Comparison of ENCODE assay signal across 28 cellular contexts in genomic region chr10:102172288-102172687, GRCh38. TPM values are rescaled to one million over a fixed set of nuclear protein-coding genes. Genes with fewer than 3 reads are reported as not detected.
DNase-seq lines count a peak whose midpoint lies in the region; ATAC-seq, FAIRE-seq and TF ChIP-seq lines count a peak whose summit lies in the region.
"Had no signal": no experiment of that assay in that cellular context is flagged by ENCODE, and none has a peak within 500 bp of the region (broad histone marks: within the 10 kb centered on the region; RNA-seq: fewer than 3 reads in every experiment).

No MANE protein-coding gene starts in this region.

- no peak for TF ChIP-seq EP300 in K562 (IDR thresholded peaks at IDR 0.05; ENCODE audit: low read length)

- H3K9me3 Mint-ChIP-seq in activated T-helper 2 cell treated with anti-CD3 and anti-CD28 coated beads, Interferon-gamma antibody, Interleukin-2, Interleukin-4, amounts not matched to agents 10 μg/mL and 5 μg/mL and 100 μg/mL, durations not matched to agents 14 hours and 24 hours and 36 hours = no peaks in the 10 kb centered on the region
- H3K9me3 Mint-ChIP-seq: CD4-positive, alpha-beta memory T cell; CD4-positive, CD25-positive, alpha-beta regulatory T cell; CD8-positive, alpha-beta memory T cell had no signal

- H3K9me2 ChIP-seq in Loucy (replicated peaks; ENCODE audit: low read depth, low read length) = no peaks in the 10 kb centered on the region

- H3K4me3 ChIP-seq in HEK293 (ENCODE audit: low read depth, low read length) = no peak overlapping the region
- no peak overlapping the region for H3K4me3 ChIP-seq in Loucy (ENCODE audit: low read length, poor library complexity, severe bottlenecking)
- no peak overlapping the region for H3K4me3 ChIP-seq in K562
- H3K4me3 ChIP-seq: BLaER1, GM12878 had no signal

- TF ChIP-seq RAD21 in K562 (CRISPR knock-in tag; conservative IDR thresholded peaks at IDR 0.05 in 1 of 2, IDR thresholded peaks at IDR 0.05 in 1 of 2) = no peak

- H3K4me1 ChIP-seq in HEK293 (ENCODE audit: control insufficient read depth, insufficient read depth, low read length) = no peaks in the 10 kb centered on the region
- no peaks in the 10 kb centered on the region for H3K4me1 ChIP-seq in Loucy (ENCODE audit: insufficient read depth, low read length, poor library complexity, severe bottlenecking)
- peaks cover 0 to 6% of the 10 kb centered on the region in 2 experiments; a peak in 2 of 5 replicates for H3K4me1 ChIP-seq in K562 (replicated peaks in 1 of 2; ENCODE audit: control insufficient read depth in 2 of 2, insufficient read depth in 2 of 2, low read length in 2 of 2)
- H3K4me1 ChIP-seq: BE2C had no signal

- H3K9ac ChIP-seq in Loucy (ENCODE audit: low read depth, low read length, poor library complexity, severe bottlenecking) (no peak overlapping the region), K562 (ENCODE audit: insufficient read depth in 1 of 2, low read depth in 2 of 2, low read length in 2 of 2) (no peak overlapping the region)
- H3K9ac ChIP-seq: BLaER1 had no signal

- H3K27ac ChIP-seq in HEK293 (ENCODE audit: extremely low read depth, low read depth, low read length) (no peak overlapping the region), K562 (ENCODE audit: extremely low read depth, low read depth, low read length) (no peak overlapping the region)
- H3K27ac ChIP-seq: BLaER1 had no signal

- no TSS peak for BruUV-seq in K562 (replicated peaks; lab: Mats Ljungman, UMichigan)

- no peaks in the 10 kb centered on the region for H3K27me3 ChIP-seq in Loucy (ENCODE audit: insufficient read depth, low read length, poor library complexity, severe bottlenecking)
- no peaks in the 10 kb centered on the region for H3K27me3 ChIP-seq in K562 (ENCODE audit: control insufficient read depth in 2 of 2, insufficient read depth in 2 of 2, low read length in 2 of 2)
- H3K27me3 ChIP-seq: BE2C, BLaER1 had no signal

- H4K20me1 ChIP-seq in Loucy (ENCODE audit: insufficient read depth, low read length, poor library complexity, severe bottlenecking) = no peaks in the 10 kb centered on the region
- no peaks in the 10 kb centered on the region for H4K20me1 ChIP-seq in K562 (replicated peaks; ENCODE audit: control insufficient read depth, insufficient read depth, low read length)
- H4K20me1 ChIP-seq: BLaER1 had no signal

- ATAC-seq in K562 = no peak
- ATAC-seq in SK-N-SH treated with all-trans-retinoic acid at 6 μM for 48 hours = no peak
- ATAC-seq: GM12878 had no signal

- H3K9me3 ChIP-seq in HEK293 (ENCODE audit: control insufficient read depth, insufficient read depth, low read depth, low read length) (no peaks in the 10 kb centered on the region), Loucy (ENCODE audit: insufficient read depth, low read depth, low read length) (no peaks in the 10 kb centered on the region), K562 (replicated peaks; ENCODE audit: control insufficient read depth, insufficient read depth, low read depth, low read length) (no peaks in the 10 kb centered on the region)
- H3K9me3 ChIP-seq: BE2C, BLaER1 had no signal

- H3K4me3 Mint-ChIP-seq in activated T-helper 2 cell treated with anti-CD3 and anti-CD28 coated beads, Interferon-gamma antibody, Interleukin-2, Interleukin-4, amounts not matched to agents 10 μg/mL and 5 μg/mL and 100 μg/mL, durations not matched to agents 14 hours and 24 hours and 36 hours (ENCODE audit: low read depth) = no peak overlapping the region
- H3K4me3 Mint-ChIP-seq: CD14-positive monocyte; CD4-positive, alpha-beta memory T cell; CD4-positive, CD25-positive, alpha-beta regulatory T cell; CD8-positive, alpha-beta memory T cell had no signal

- in situ Hi-C loops in K562 (cut with MboI) = no loop called here

- POLR2A ChIA-PET in HEK293 (lab: Yijun Ruan, JAX) (no interaction called here), K562 (lab: Yijun Ruan, JAX) (no interaction called here)

- H2AFZ ChIP-seq in Loucy (ENCODE audit: low read length) = peak overlapping the region; percentile 52; the same call in 1 of the 2 replicates
- no peak overlapping the region for H2AFZ ChIP-seq in K562 (ENCODE audit: low read depth, low read length)

- no peaks in the 10 kb centered on the region for H3K36me3 Mint-ChIP-seq in activated T-helper 2 cell treated with anti-CD3 and anti-CD28 coated beads, Interferon-gamma antibody, Interleukin-2, Interleukin-4, amounts not matched to agents 10 μg/mL and 5 μg/mL and 100 μg/mL, durations not matched to agents 14 hours and 24 hours and 36 hours (ENCODE audit: low read depth)
- H3K36me3 Mint-ChIP-seq: CD14-positive monocyte; CD4-positive, alpha-beta memory T cell; CD4-positive, CD25-positive, alpha-beta regulatory T cell; CD8-positive, alpha-beta memory T cell had no signal

- H3K27ac Mint-ChIP-seq in activated T-helper 2 cell treated with anti-CD3 and anti-CD28 coated beads, Interferon-gamma antibody, Interleukin-2, Interleukin-4, amounts not matched to agents 10 μg/mL and 5 μg/mL and 100 μg/mL, durations not matched to agents 14 hours and 24 hours and 36 hours = no peak overlapping the region
- H3K27ac Mint-ChIP-seq: CD14-positive monocyte; CD4-positive, alpha-beta memory T cell had no signal

- H3K4me1 Mint-ChIP-seq in activated T-helper 2 cell treated with anti-CD3 and anti-CD28 coated beads, Interferon-gamma antibody, Interleukin-2, Interleukin-4, amounts not matched to agents 10 μg/mL and 5 μg/mL and 100 μg/mL, durations not matched to agents 14 hours and 24 hours and 36 hours (ENCODE audit: low read depth) = peaks cover 3% of the 10 kb centered on the region

- intact Hi-C loops in K562 (cut with micrococcal nuclease) = no loop called here
- intact Hi-C loops in activated T-helper 2 cell treated with anti-CD3 and anti-CD28 coated beads, Interferon-gamma antibody, Interleukin-2, Interleukin-4, amounts not matched to agents 10 μg/mL and 5 μg/mL and 100 μg/mL, durations not matched to agents 14 hours and 24 hours and 36 hours (cut with micrococcal nuclease) = no loop called here

- H3K9me1 ChIP-seq in K562 (ENCODE audit: control insufficient read depth, insufficient read depth, low read length) = no peaks in the 10 kb centered on the region

- CTCF ChIA-PET in HEK293 (lab: Yijun Ruan, JAX) = interaction anchor here (0.6 to 1.3 kb wide), 3 partner anchors 175 to 662 kb away, joined by 3 to 4 read pairs (median 3); no protein-coding TSS in a partner anchor
- CTCF ChIA-PET in K562 (lab: Yijun Ruan, JAX; ENCODE audit: low intra/inter-chr PET ratio) = no interaction called here

- WGBS in K562 (ENCODE audit: insufficient coverage, low coverage, missing lambda C conversion rate) = 48% methylated on average over 4 of the region's 8 CpGs

- H3K27me3 Mint-ChIP-seq in activated T-helper 2 cell treated with anti-CD3 and anti-CD28 coated beads, Interferon-gamma antibody, Interleukin-2, Interleukin-4, amounts not matched to agents 10 μg/mL and 5 μg/mL and 100 μg/mL, durations not matched to agents 14 hours and 24 hours and 36 hours (ENCODE audit: low read depth) = peaks cover 4% of the 10 kb centered on the region

- FAIRE-seq in K562 (lab: Jason Lieb, UNC) = no peak
- FAIRE-seq: A204.1, GM12878, GM12892, GM18507 had no signal

- no peak for DNase-seq in K562 (ENCODE audit: extremely low read depth in 1 of 4, low spot score in 3 of 4)
- no peak for DNase-seq in activated T-helper 2 cell treated with anti-CD3 and anti-CD28 coated beads, Interferon-gamma antibody, Interleukin-2, Interleukin-4, amounts not matched to agents 10 μg/mL and 5 μg/mL and 100 μg/mL, durations not matched to agents 14 hours and 24 hours and 36 hours (ENCODE audit: low spot score)
- DNase-seq in NCI-H748 (lab: John Stamatoyannopoulos, UW; ENCODE audit: unreplicated experiment) = no peak
- DNase-seq: 8988T; ACHN; BE2C; C1 segment of cervical spinal cord; CD4-positive, alpha-beta memory T cell; CD4-positive, CD25-positive, alpha-beta regulatory T cell; CD8-positive, alpha-beta memory T cell; COR-L47; DMS 273 treated with DMSO at 0.1 percent for 48 hours; DMS153; DMS53; DMS79; DND-41; EL; GDM1 had no signal

- TF ChIP-seq POLR2A in K562 (conservative IDR thresholded peaks at IDR 0.05) = no peak

- no peaks in the 10 kb centered on the region for H3K36me3 ChIP-seq in HEK293 (ENCODE audit: control insufficient read depth in 2 of 2, insufficient read depth in 1 of 2, low read length in 2 of 2)
- H3K36me3 ChIP-seq in Loucy (ENCODE audit: insufficient read depth, low read length) = no peaks in the 10 kb centered on the region
- H3K36me3 ChIP-seq in K562 (ENCODE audit: control insufficient read depth, insufficient read depth, low read length) = no peaks in the 10 kb centered on the region
- H3K36me3 ChIP-seq: BE2C, BLaER1 had no signal

- H3K4me2 ChIP-seq in Loucy (ENCODE audit: low read depth, low read length, poor library complexity, severe bottlenecking) (no peak overlapping the region), K562 (ENCODE audit: insufficient read depth, low read length) (no peak overlapping the region)
- H3K4me2 ChIP-seq: BLaER1 had no signal

- H3F3A ChIP-seq in Loucy (ENCODE audit: low read depth) = no peaks in the 10 kb centered on the region

- no peaks in the 10 kb centered on the region for H3K79me2 ChIP-seq in Loucy (ENCODE audit: insufficient read depth, low read length)
- no peaks in the 10 kb centered on the region for H3K79me2 ChIP-seq in K562 (ENCODE audit: control insufficient read depth, insufficient read depth, low read length)

- TF ChIP-seq CTCF in HEK293 (tag by site-specific recombination; IDR thresholded peaks at IDR 0.05) = no peak
- TF ChIP-seq CTCF in Loucy (conservative IDR thresholded peaks at IDR 0.05; ENCODE audit: low read length) = no peak
- no peak for TF ChIP-seq CTCF in K562 (IDR thresholded peaks at IDR 0.05 in 2 of 3, conservative IDR thresholded peaks at IDR 0.05 in 1 of 3; ENCODE audit: insufficient read depth in 2 of 3, low read depth in 1 of 3, low read length in 3 of 3)

RNA-seq across cellular contexts. Expression of gene NOLC1, which starts 20.1 kb away (rescaled TPM):
- 57.7 and 71.1 TPM in 2 replicates for total RNA-seq in K562 (2011; cell fraction: chromatin; rRNA removed; ENCODE audit: low replicate concordance)
- 38.7 and 40.0 TPM in 2 replicates for total RNA-seq in K562 (2011; cell fraction: nucleolus; rRNA removed)
- 43.8 and 54.6 TPM in 2 replicates for total RNA-seq in K562 (2011; cell fraction: nucleoplasm; rRNA removed)
- total RNA-seq in K562 (2014; rRNA removed) (165 TPM in 2 replicates), K562 (2014; rRNA removed; fragmentation: Illumina TruSeq; extraction: Trizol) (134 and 144 TPM in 2 replicates), K562 (2015; rRNA removed; fragmentation: Illumina TruSeq; extraction: Trizol) (130 and 142 TPM in 2 replicates), K562 (2021) (153 and 170 TPM in 2 replicates)
- polyA plus RNA-seq in K562 (2011; rRNA removed) (133 and 201 TPM in 2 replicates), K562 (2014; fragmentation: Illumina TruSeq; extraction: Trizol) (262 and 310 TPM in 2 replicates), K562 (2014; fragmentation: Nextera tagmentation; extraction: Ambion mirVana) (100 to 1,000 TPM; 102 to 165 TPM), K562 (2014; rRNA removed) (158 and 169 TPM in 2 replicates)
- polyA plus RNA-seq in K562 (2011; cell fraction: cytosol; rRNA removed) = 89.5 and 95.0 TPM in 2 replicates
- polyA plus RNA-seq in K562 (2011; cell fraction: nucleus; rRNA removed) = 69.8 and 74.0 TPM in 2 replicates
- 61.8 and 129 TPM in 2 replicates for polyA plus RNA-seq in K562 (2012)
- polyA minus RNA-seq in K562 (2011; rRNA and poly(A)+ RNA removed) = 205 and 242 TPM in 2 replicates
- 72.9 and 103 TPM in 2 replicates for polyA minus RNA-seq in K562 (2011; cell fraction: cytosol; rRNA and poly(A)+ RNA removed)
- 13.9 and 24.5 TPM in 2 replicates for polyA minus RNA-seq in K562 (2011; cell fraction: nucleus; rRNA and poly(A)+ RNA removed)
- total RNA-seq in activated T-helper 2 cell treated with anti-CD3 and anti-CD28 coated beads, Interferon-gamma antibody, Interleukin-2, Interleukin-4, amounts not matched to agents 10 μg/mL and 5 μg/mL and 100 μg/mL, durations not matched to agents 14 hours and 24 hours and 36 hours = 195 and 196 TPM in 2 replicates

RNA-seq across cellular contexts. Expression of gene PPRC1, which starts 39.4 kb away (rescaled TPM):
- 77.8 and 159 TPM in 2 replicates for total RNA-seq in K562 (2011; cell fraction: chromatin; rRNA removed; ENCODE audit: low replicate concordance)
- total RNA-seq in K562 (2011; cell fraction: nucleolus; rRNA removed) = 67.4 and 76.5 TPM in 2 replicates
- total RNA-seq in K562 (2011; cell fraction: nucleoplasm; rRNA removed) = 77.6 and 87.0 TPM in 2 replicates
- 11.8 and 16.8 TPM in 2 replicates for total RNA-seq in K562 (2014; rRNA removed)
- 13.4 and 16.2 TPM in 2 replicates for total RNA-seq in K562 (2014; rRNA removed; fragmentation: Illumina TruSeq; extraction: Trizol)
- 16.2 and 17.0 TPM in 2 replicates for total RNA-seq in K562 (2015; rRNA removed; fragmentation: Illumina TruSeq; extraction: Trizol)
- total RNA-seq in K562 (2021) = 43.1 and 44.0 TPM in 2 replicates
- polyA plus RNA-seq in K562 (2011; rRNA removed) = 13.6 and 21.6 TPM in 2 replicates
- 13.9 and 15.5 TPM in 2 replicates for polyA plus RNA-seq in K562 (2011; cell fraction: cytosol; rRNA removed)
- polyA plus RNA-seq in K562 (2011; cell fraction: nucleus; rRNA removed) = 46.7 and 61.2 TPM in 2 replicates
- polyA plus RNA-seq in K562 (2012) = 19.6 and 31.0 TPM in 2 replicates
- 44.0 and 47.1 TPM in 2 replicates for polyA plus RNA-seq in K562 (2014; fragmentation: Illumina TruSeq; extraction: Trizol)
- 1 to 10 TPM; 8.5 to 9.0 TPM for polyA plus RNA-seq in K562 (2014; fragmentation: Nextera tagmentation; extraction: Ambion mirVana)
- 24.1 and 27.4 TPM in 2 replicates for polyA plus RNA-seq in K562 (2014; rRNA removed)
- polyA minus RNA-seq in K562 (2011; rRNA and poly(A)+ RNA removed) = 25.9 and 29.7 TPM in 2 replicates
- polyA minus RNA-seq in K562 (2011; cell fraction: cytosol; rRNA and poly(A)+ RNA removed) = 27.4 and 28.0 TPM in 2 replicates
- polyA minus RNA-seq in K562 (2011; cell fraction: nucleus; rRNA and poly(A)+ RNA removed) = 22.3 and 23.7 TPM in 2 replicates
- total RNA-seq in activated T-helper 2 cell treated with anti-CD3 and anti-CD28 coated beads, Interferon-gamma antibody, Interleukin-2, Interleukin-4, amounts not matched to agents 10 μg/mL and 5 μg/mL and 100 μg/mL, durations not matched to agents 14 hours and 24 hours and 36 hours = 91.3 and 94.1 TPM in 2 replicates

RNA-seq across cellular contexts. Expression of gene LDB1, which starts 52.1 kb away (rescaled TPM):
- 255 and 520 TPM in 2 replicates for total RNA-seq in K562 (2011; cell fraction: chromatin; rRNA removed; ENCODE audit: low replicate concordance)
- total RNA-seq in K562 (2011; cell fraction: nucleolus; rRNA removed) = 309 and 317 TPM in 2 replicates
- 210 and 273 TPM in 2 replicates for total RNA-seq in K562 (2011; cell fraction: nucleoplasm; rRNA removed)
- total RNA-seq in K562 (2014; rRNA removed) (73.2 and 86.2 TPM in 2 replicates), K562 (2014; rRNA removed; fragmentation: Illumina TruSeq; extraction: Trizol) (46.5 and 57.1 TPM in 2 replicates), K562 (2015; rRNA removed; fragmentation: Illumina TruSeq; extraction: Trizol) (105 and 107 TPM in 2 replicates), K562 (2021) (120 and 136 TPM in 2 replicates)
- polyA plus RNA-seq in K562 (2011; rRNA removed) (137 and 167 TPM in 2 replicates), K562 (2014; fragmentation: Illumina TruSeq; extraction: Trizol) (133 and 137 TPM in 2 replicates), K562 (2014; fragmentation: Nextera tagmentation; extraction: Ambion mirVana) (1 to 10 TPM; 1.9 TPM), K562 (2014; rRNA removed) (111 and 117 TPM in 2 replicates)
- polyA plus RNA-seq in K562 (2011; cell fraction: cytosol; rRNA removed) = 165 and 219 TPM in 2 replicates
- polyA plus RNA-seq in K562 (2011; cell fraction: nucleus; rRNA removed) = 807 and 1,010 TPM in 2 replicates
- 90.4 and 133 TPM in 2 replicates for polyA plus RNA-seq in K562 (2012)
- 102 and 187 TPM in 2 replicates for polyA minus RNA-seq in K562 (2011; rRNA and poly(A)+ RNA removed)
- 80.4 and 97.7 TPM in 2 replicates for polyA minus RNA-seq in K562 (2011; cell fraction: cytosol; rRNA and poly(A)+ RNA removed)
- polyA minus RNA-seq in K562 (2011; cell fraction: nucleus; rRNA and poly(A)+ RNA removed) = 105 and 141 TPM in 2 replicates
- total RNA-seq in activated T-helper 2 cell treated with anti-CD3 and anti-CD28 coated beads, Interferon-gamma antibody, Interleukin-2, Interleukin-4, amounts not matched to agents 10 μg/mL and 5 μg/mL and 100 μg/mL, durations not matched to agents 14 hours and 24 hours and 36 hours = 71.8 and 74.8 TPM in 2 replicates

RNA-seq across cellular contexts. Expression of gene ELOVL3, which starts 53.8 kb away (rescaled TPM):
- 0.32 and 1.4 TPM in 2 replicates for total RNA-seq in K562 (2011; cell fraction: chromatin; rRNA removed; ENCODE audit: low replicate concordance)
- total RNA-seq in K562 (2011; cell fraction: nucleolus; rRNA removed) = 1.5 and 1.6 TPM in 2 replicates
- total RNA-seq in K562 (2011; cell fraction: nucleoplasm; rRNA removed) = 1.6 and 2.0 TPM in 2 replicates
- 0.32 and 1.3 TPM in 2 replicates for total RNA-seq in K562 (2014; rRNA removed)
- total RNA-seq in K562 (2014; rRNA removed; fragmentation: Illumina TruSeq; extraction: Trizol) = 0.87 and 1.3 TPM in 2 replicates
- 0.75 and 0.87 TPM in 2 replicates for total RNA-seq in K562 (2015; rRNA removed; fragmentation: Illumina TruSeq; extraction: Trizol)
- 0.86 and 1.2 TPM in 2 replicates for total RNA-seq in K562 (2021)
- 1.9 and 3.0 TPM in 2 replicates for polyA plus RNA-seq in K562 (2011; rRNA removed)
- 2.1 and 2.9 TPM in 2 replicates for polyA plus RNA-seq in K562 (2011; cell fraction: cytosol; rRNA removed)
- 0.69 and 1.2 TPM in 2 replicates for polyA plus RNA-seq in K562 (2011; cell fraction: nucleus; rRNA removed)
- 0.47 and 0.51 TPM in 2 replicates for polyA plus RNA-seq in K562 (2012)
- polyA plus RNA-seq in K562 (2014; fragmentation: Illumina TruSeq; extraction: Trizol) = 1.3 and 1.5 TPM in 2 replicates
- polyA plus RNA-seq in K562 (2014; fragmentation: Nextera tagmentation; extraction: Ambion mirVana) = 1 to 10 TPM; 2.5 to 3.3 TPM
- polyA plus RNA-seq in K562 (2014; rRNA removed) = 0.86 and 1.3 TPM in 2 replicates
- 0.84 and 1.1 TPM in 2 replicates for polyA minus RNA-seq in K562 (2011; rRNA and poly(A)+ RNA removed)
- not detected in 2 replicates for polyA minus RNA-seq in K562 (2011; cell fraction: cytosol; rRNA and poly(A)+ RNA removed)
- polyA minus RNA-seq in K562 (2011; cell fraction: nucleus; rRNA and poly(A)+ RNA removed) = 0.13 and 1.1 TPM in 2 replicates
- total RNA-seq in activated T-helper 2 cell treated with anti-CD3 and anti-CD28 coated beads, Interferon-gamma antibody, Interleukin-2, Interleukin-4, amounts not matched to agents 10 μg/mL and 5 μg/mL and 100 μg/mL, durations not matched to agents 14 hours and 24 hours and 36 hours = not detected in 2 replicates
- total RNA-seq: A673; CD4-positive, alpha-beta memory T cell; CD4-positive, CD25-positive, alpha-beta regulatory T cell; CD8-positive, alpha-beta memory T cell had no signal
- polyA plus RNA-seq: CD4-positive, alpha-beta memory T cell; CD8-positive, alpha-beta memory T cell had no signal

Comparison
In these comparisons a context has a peak if more than half of its experiments do, and no peak if none do; other contexts are left out.
1. Of the 44 proteins assayed by ChIP-seq in both K562 and HEK293: peak only in K562: none; only in HEK293: none; in both: ZNF121; in neither: 43.